ENCODE assay signal across 8 cellular contexts in genomic region chr19:54190503-54190941, GRCh38. TPM values are rescaled to one million over a fixed set of nuclear protein-coding genes. Genes with fewer than 3 reads are reported as not detected.
DNase-seq lines count a peak whose midpoint lies in the region; ATAC-seq and TF ChIP-seq lines count a peak whose summit lies in the region.

No MANE protein-coding gene starts in this region.

- peak overlapping the region; percentile 99 for H3K27ac Mint-ChIP-seq in central memory CD8-positive, alpha-beta T cell (ENCODE audit: low read depth)

- H3K27me3 ChIP-seq in AG04450 (ENCODE audit: control insufficient read depth, insufficient read depth, low read length) = no peaks in the 10 kb centered on the region

- no peak for TF ChIP-seq CTCF in AG04450 (IDR thresholded peaks at IDR 0.05; ENCODE audit: low read depth, low read length)

- CTCF ChIA-PET in AG04450 (lab: Charles Lee) = no interaction called here

- no peaks in the 10 kb centered on the region for H3K9me3 ChIP-seq in AG04450 (ENCODE audit: control insufficient read depth, insufficient read depth, low read length)

- no peaks in the 10 kb centered on the region for H3K9me3 Mint-ChIP-seq in central memory CD8-positive, alpha-beta T cell

- H3K4me3 Mint-ChIP-seq in central memory CD8-positive, alpha-beta T cell = peak overlapping the region; percentile 94

- ATAC-seq in GM19035 (IDR thresholded peaks at IDR 0.05; ENCODE audit: unreplicated experiment) (peak; percentile 48), HG03378 (IDR thresholded peaks at IDR 0.05; ENCODE audit: unreplicated experiment) (peak; percentile 52)
- ATAC-seq in activated CD4-positive, CD25-positive, alpha-beta regulatory T cell treated with anti-CD3 and anti-CD28 coated beads, Interleukin-2, amount 50 U/mL, for 24 hours = peak; percentile 62 to 65
- peak; percentile 66 for ATAC-seq in central memory CD8-positive, alpha-beta T cell (replicated peaks; ENCODE audit: extremely low read depth, poor library complexity, severe bottlenecking)

- no peaks in the 10 kb centered on the region for H3K27me3 Mint-ChIP-seq in central memory CD8-positive, alpha-beta T cell

- POLR2A ChIA-PET in AG04450 (lab: Yijun Ruan, JAX) = interaction anchor here (0.6 to 3.4 kb wide), 9 partner anchors 11 to 283 kb away, joined by 3 to 50 read pairs (median 6); partner anchors contain the start of genes CDC42EP5, CNOT3, LENG1 and RPS9

- peaks cover 43% of the 10 kb centered on the region for H3K4me1 Mint-ChIP-seq in central memory CD8-positive, alpha-beta T cell

- H3K4me3 ChIP-seq in AG04450 (ENCODE audit: low read depth, low read length) = peak overlapping the region; percentile 84

- DNase-seq in AG04450 (ENCODE audit: low read depth, low spot score) (peak; percentile 99), NCI-H446 (lab: John Stamatoyannopoulos, UW) (peak; percentile 99 to 100), iris pigment epithelial cell (ENCODE audit: low read depth) (peak; percentile 99), smooth muscle cell of the brain vasculature (ENCODE audit: low read depth, low spot score) (peak; percentile 100)
- DNase-seq in central memory CD8-positive, alpha-beta T cell (ENCODE audit: low spot score in 2 of 2) = peak; percentile 99 to 100

- H3K27ac ChIP-seq in AG04450 (ENCODE audit: low read depth, low read length) = peak overlapping the region; percentile 99

- H3K36me3 Mint-ChIP-seq in central memory CD8-positive, alpha-beta T cell (ENCODE audit: insufficient read depth) = peaks cover 35% of the 10 kb centered on the region

RNA-seq across cellular contexts. Expression of gene TSEN34, which starts 0.6 kb away (rescaled TPM):
- 32.4 and 36.4 TPM in 2 replicates for polyA plus RNA-seq in AG04450 (2011; rRNA removed)
- polyA minus RNA-seq in AG04450 (2011; rRNA and poly(A)+ RNA removed) = 17.4 and 25.2 TPM in 2 replicates

RNA-seq across cellular contexts. Expression of gene MBOAT7, which starts 1.1 kb away (rescaled TPM):
- polyA plus RNA-seq in AG04450 (2011; rRNA removed) = 45.1 and 63.2 TPM in 2 replicates
- polyA minus RNA-seq in AG04450 (2011; rRNA and poly(A)+ RNA removed) = 33.8 and 44.8 TPM in 2 replicates

RNA-seq across cellular contexts. Expression of gene RPS9, which starts 10.1 kb away (rescaled TPM):
- polyA plus RNA-seq in AG04450 (2011; rRNA removed) = 1,566 and 2,378 TPM in 2 replicates
- 360 and 501 TPM in 2 replicates for polyA minus RNA-seq in AG04450 (2011; rRNA and poly(A)+ RNA removed)

RNA-seq across cellular contexts. Expression of gene TMC4, which starts 17.6 kb away (rescaled TPM):
- polyA plus RNA-seq in AG04450 (2011; rRNA removed) = 1.3 and 1.5 TPM in 2 replicates
- 0.18 TPM in 1 of 2 replicates, not detected in the other for polyA minus RNA-seq in AG04450 (2011; rRNA and poly(A)+ RNA removed)

RNA-seq across cellular contexts. Expression of gene LENG1, which starts 31.0 kb away (rescaled TPM):
- 3.0 and 3.3 TPM in 2 replicates for polyA plus RNA-seq in AG04450 (2011; rRNA removed)
- 0.37 and 0.56 TPM in 2 replicates for polyA minus RNA-seq in AG04450 (2011; rRNA and poly(A)+ RNA removed)

Comparison
In these comparisons a context has a peak if more than half of its experiments do, and no peak if none do; other contexts are left out.
1. Peak in every context shown above with its lines: DNase-seq, ATAC-seq, H3K4me3 ChIP-seq and H3K27ac ChIP-seq.